ENCODE assay signal across 16 cellular contexts in the genomic region with DNA sequence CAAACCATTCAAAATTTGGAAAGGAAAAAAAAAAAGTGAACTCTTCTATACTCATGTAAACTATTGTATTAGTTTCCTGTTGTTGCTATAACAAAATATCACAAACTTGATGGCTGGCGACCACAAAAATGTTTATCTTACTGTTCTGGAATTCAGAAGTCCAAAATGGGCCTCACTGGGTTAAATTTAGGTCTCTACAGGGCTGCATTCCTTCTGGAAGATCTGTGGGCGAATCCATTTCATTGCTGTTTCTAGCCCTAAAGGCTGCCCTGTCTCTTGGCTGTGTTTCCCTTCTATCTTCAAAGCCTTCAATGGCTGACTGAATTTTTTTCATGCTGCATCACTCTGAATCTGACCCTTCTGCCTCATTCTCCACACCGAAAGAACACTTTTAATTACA.
DNase-seq lines count a peak whose midpoint lies in the region; ATAC-seq and TF ChIP-seq lines count a peak whose summit lies in the region.
"Had no signal": no experiment of that assay in that cellular context is flagged by ENCODE, and none has a peak within 500 bp of the region (broad histone marks: within the 10 kb centered on the region; RNA-seq: fewer than 3 reads in every experiment).

No MANE protein-coding gene starts in this region.

- H3K79me2 ChIP-seq in fibroblast of lung (ENCODE audit: control insufficient read depth, insufficient read depth, low read length), result no peaks in the 10 kb centered on the region

- H3K36me3 Mint-ChIP-seq in CD4-positive, alpha-beta memory T cell, result no peaks in the 10 kb centered on the region
- H3K36me3 Mint-ChIP-seq: brain had no signal

- intact Hi-C loops in left colon (cut with DNase I, micrococcal nuclease) (loop anchor here in 1 of 2 donors (5.0 kb wide), 1 partner anchor 202 kb away; no protein-coding TSS in a partner anchor), left lung (cut with DNase I) (loop anchor here in 1 of 2 donors (5.0 kb wide), 1 partner anchor 202 kb away; no protein-coding TSS in a partner anchor)
- intact Hi-C loops in CD4-positive, alpha-beta memory T cell (cut with micrococcal nuclease), result no loop called here

- no peaks in the 10 kb centered on the region for H4K20me1 ChIP-seq in fibroblast of lung (ENCODE audit: control insufficient read depth, extremely low read depth, insufficient read depth, low read length)

- H3K4me1 Mint-ChIP-seq in CD4-positive, alpha-beta memory T cell, result no peaks in the 10 kb centered on the region

- H3K9me3 Mint-ChIP-seq in CD4-positive, alpha-beta memory T cell, result peaks cover 0 to 12% (median 6%) of the 10 kb centered on the region in 8 donors
- H3K9me3 Mint-ChIP-seq: brain had no signal

- H3K4me1 ChIP-seq in fibroblast of lung (ENCODE audit: control insufficient read depth, extremely low read depth, insufficient read depth, low read length), result no peaks in the 10 kb centered on the region
- H3K4me1 ChIP-seq in CD4-positive, alpha-beta memory T cell (ENCODE audit: insufficient read depth, low read length), result no peaks in the 10 kb centered on the region
- no peaks in the 10 kb centered on the region for H3K4me1 ChIP-seq in left lung
- H3K4me1 ChIP-seq: gastroesophageal sphincter, psoas muscle had no signal

- POLR2A ChIA-PET in CD4-positive, alpha-beta memory T cell (lab: Charles Lee; ENCODE audit: partially characterized antibody), result no interaction called here

- H3K9me3 ChIP-seq in fibroblast of lung (ENCODE audit: control insufficient read depth, insufficient read depth, low read depth, low read length) (no peaks in the 10 kb centered on the region), left lung (no peaks in the 10 kb centered on the region)
- no peaks in the 10 kb centered on the region for H3K9me3 ChIP-seq in CD4-positive, alpha-beta memory T cell (ENCODE audit: control insufficient read depth in 1 of 2, low read length in 2 of 2)
- H3K9me3 ChIP-seq: gastroesophageal sphincter, psoas muscle, SK-N-SH had no signal

- no peaks in the 10 kb centered on the region for H3K27me3 Mint-ChIP-seq in CD4-positive, alpha-beta memory T cell
- H3K27me3 Mint-ChIP-seq: brain had no signal

- TF ChIP-seq CTCF in fibroblast of lung (conservative IDR thresholded peaks at IDR 0.05 in 1 of 2, IDR thresholded peaks at IDR 0.05 in 1 of 2; ENCODE audit: low read depth in 1 of 2, low read length in 2 of 2) (no peak), left lung (IDR thresholded peaks at IDR 0.05) (no peak)

- H2AFZ ChIP-seq in fibroblast of lung (ENCODE audit: low read length), result no peak overlapping the region

- DNase-seq in EL (peak; percentile 75), RPMI7951 (ENCODE audit: low read depth) (peak; percentile 74), fibroblast of lung (ENCODE audit: low read depth in 2 of 2) (peak; percentile 39 to 95), non-pigmented ciliary epithelial cell (ENCODE audit: low read depth) (peak; percentile 91), left colon (no peak), left lung (no peak)
- DNase-seq in CD4-positive, alpha-beta memory T cell, result no peak
- DNase-seq: effector CD8-positive, alpha-beta T cell; NCI-H1092 treated with DMSO at 0.1 percent for 48 hours; NCI-H2171; psoas muscle; SK-N-SH had no signal

- H3K27me3 ChIP-seq in fibroblast of lung (ENCODE audit: control insufficient read depth, insufficient read depth, low read length), result no peaks in the 10 kb centered on the region
- no peaks in the 10 kb centered on the region for H3K27me3 ChIP-seq in CD4-positive, alpha-beta memory T cell (ENCODE audit: insufficient read depth, low read length)
- no peaks in the 10 kb centered on the region for H3K27me3 ChIP-seq in left lung
- H3K27me3 ChIP-seq: gastroesophageal sphincter had no signal

- CTCF ChIA-PET in CD4-positive, alpha-beta memory T cell (lab: Charles Lee; ENCODE audit: partially characterized antibody), result no interaction called here

- H3K36me3 ChIP-seq in fibroblast of lung (ENCODE audit: control insufficient read depth, insufficient read depth, low read length) (no peaks in the 10 kb centered on the region), left lung (no peaks in the 10 kb centered on the region)
- H3K36me3 ChIP-seq in CD4-positive, alpha-beta memory T cell (ENCODE audit: insufficient read depth, low read length), result no peaks in the 10 kb centered on the region
- H3K36me3 ChIP-seq: gastroesophageal sphincter had no signal

- no peak overlapping the region for H3K9ac ChIP-seq in fibroblast of lung (ENCODE audit: insufficient read depth, low read length)
- H3K9ac ChIP-seq: SK-N-SH had no signal

- ATAC-seq in left colon (no peak), GM21526 (IDR thresholded peaks at IDR 0.05; ENCODE audit: low FRiP score, unreplicated experiment) (no peak), left lung (no peak)
- ATAC-seq: gastroesophageal sphincter, psoas muscle had no signal

- H3K4me3 ChIP-seq in fibroblast of lung (replicated peaks in 1 of 4; ENCODE audit: control extremely low read depth in 1 of 4, insufficient read depth in 1 of 4, low read depth in 3 of 4, low read length in 4 of 4) (no peak overlapping the region), left lung (no peak overlapping the region)
- no peak overlapping the region for H3K4me3 ChIP-seq in CD4-positive, alpha-beta memory T cell (ENCODE audit: low read length in 2 of 2)
- H3K4me3 ChIP-seq: gastroesophageal sphincter, psoas muscle had no signal

- no peak overlapping the region for H3K27ac ChIP-seq in fibroblast of lung (ENCODE audit: insufficient read depth, low read length)
- H3K27ac ChIP-seq in CD4-positive, alpha-beta memory T cell (ENCODE audit: low read depth, low read length), result no peak overlapping the region
- no peak overlapping the region for H3K27ac ChIP-seq in left lung
- H3K27ac ChIP-seq: C4-2B, gastroesophageal sphincter, psoas muscle had no signal

- H3K4me3 Mint-ChIP-seq in CD4-positive, alpha-beta memory T cell, result no peak overlapping the region
- H3K4me3 Mint-ChIP-seq: brain had no signal

- no peak overlapping the region for H3K27ac Mint-ChIP-seq in CD4-positive, alpha-beta memory T cell

- no peak overlapping the region for H3K4me2 ChIP-seq in fibroblast of lung (ENCODE audit: extremely low read depth, insufficient read depth, low read length)
- H3K4me2 ChIP-seq: SK-N-SH had no signal

Comparison
In these comparisons a context has a peak if more than half of its experiments do, and no peak if none do; other contexts are left out.
1. DNase-seq: peak in EL (single experiment), RPMI7951 (single experiment), fibroblast of lung (2 of 2) and non-pigmented ciliary epithelial cell (single experiment); none in left colon (0 of 2), CD4-positive, alpha-beta memory T cell (0 of 5) and left lung (0 of 2).